ENCODE assay signal across 1 cellular context in the genomic region with DNA sequence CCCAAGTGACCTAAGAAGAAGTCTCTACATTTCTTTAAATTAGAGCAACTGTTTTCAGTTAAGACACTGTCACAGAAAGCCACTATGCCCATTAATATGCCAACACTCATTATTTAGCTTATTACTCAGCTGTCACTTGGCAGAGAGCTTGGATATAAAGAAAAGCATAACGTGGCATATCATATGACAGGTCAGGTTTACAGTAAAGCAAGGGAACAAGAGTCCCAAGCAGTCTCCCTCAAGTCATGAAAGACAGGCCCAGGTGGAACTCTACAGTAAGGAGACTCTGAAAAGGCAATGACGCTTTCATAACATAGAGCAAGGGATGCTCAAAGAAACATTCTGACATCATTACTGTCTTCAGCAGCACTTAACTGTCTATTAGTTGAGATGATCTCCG.
TF ChIP-seq lines count a peak whose summit lies in the region.

No MANE protein-coding gene starts in this region.

TF ChIP-seq in neural cell, 6 proteins besides CTCF, POLR2A, EP300 and RAD21 (continued from another document):
- TF ChIP-seq, protein P1, sequence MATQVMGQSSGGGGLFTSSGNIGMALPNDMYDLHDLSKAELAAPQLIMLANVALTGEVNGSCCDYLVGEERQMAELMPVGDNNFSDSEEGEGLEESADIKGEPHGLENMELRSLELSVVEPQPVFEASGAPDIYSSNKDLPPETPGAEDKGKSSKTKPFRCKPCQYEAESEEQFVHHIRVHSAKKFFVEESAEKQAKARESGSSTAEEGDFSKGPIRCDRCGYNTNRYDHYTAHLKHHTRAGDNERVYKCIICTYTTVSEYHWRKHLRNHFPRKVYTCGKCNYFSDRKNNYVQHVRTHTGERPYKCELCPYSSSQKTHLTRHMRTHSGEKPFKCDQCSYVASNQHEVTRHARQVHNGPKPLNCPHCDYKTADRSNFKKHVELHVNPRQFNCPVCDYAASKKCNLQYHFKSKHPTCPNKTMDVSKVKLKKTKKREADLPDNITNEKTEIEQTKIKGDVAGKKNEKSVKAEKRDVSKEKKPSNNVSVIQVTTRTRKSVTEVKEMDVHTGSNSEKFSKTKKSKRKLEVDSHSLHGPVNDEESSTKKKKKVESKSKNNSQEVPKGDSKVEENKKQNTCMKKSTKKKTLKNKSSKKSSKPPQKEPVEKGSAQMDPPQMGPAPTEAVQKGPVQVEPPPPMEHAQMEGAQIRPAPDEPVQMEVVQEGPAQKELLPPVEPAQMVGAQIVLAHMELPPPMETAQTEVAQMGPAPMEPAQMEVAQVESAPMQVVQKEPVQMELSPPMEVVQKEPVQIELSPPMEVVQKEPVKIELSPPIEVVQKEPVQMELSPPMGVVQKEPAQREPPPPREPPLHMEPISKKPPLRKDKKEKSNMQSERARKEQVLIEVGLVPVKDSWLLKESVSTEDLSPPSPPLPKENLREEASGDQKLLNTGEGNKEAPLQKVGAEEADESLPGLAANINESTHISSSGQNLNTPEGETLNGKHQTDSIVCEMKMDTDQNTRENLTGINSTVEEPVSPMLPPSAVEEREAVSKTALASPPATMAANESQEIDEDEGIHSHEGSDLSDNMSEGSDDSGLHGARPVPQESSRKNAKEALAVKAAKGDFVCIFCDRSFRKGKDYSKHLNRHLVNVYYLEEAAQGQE (IDR thresholded peaks at IDR 0.05; ENCODE audit: borderline replicate concordance), result no peak
